Comparison of ENCODE assay signal across 1 cellular context in the genomic region with DNA sequence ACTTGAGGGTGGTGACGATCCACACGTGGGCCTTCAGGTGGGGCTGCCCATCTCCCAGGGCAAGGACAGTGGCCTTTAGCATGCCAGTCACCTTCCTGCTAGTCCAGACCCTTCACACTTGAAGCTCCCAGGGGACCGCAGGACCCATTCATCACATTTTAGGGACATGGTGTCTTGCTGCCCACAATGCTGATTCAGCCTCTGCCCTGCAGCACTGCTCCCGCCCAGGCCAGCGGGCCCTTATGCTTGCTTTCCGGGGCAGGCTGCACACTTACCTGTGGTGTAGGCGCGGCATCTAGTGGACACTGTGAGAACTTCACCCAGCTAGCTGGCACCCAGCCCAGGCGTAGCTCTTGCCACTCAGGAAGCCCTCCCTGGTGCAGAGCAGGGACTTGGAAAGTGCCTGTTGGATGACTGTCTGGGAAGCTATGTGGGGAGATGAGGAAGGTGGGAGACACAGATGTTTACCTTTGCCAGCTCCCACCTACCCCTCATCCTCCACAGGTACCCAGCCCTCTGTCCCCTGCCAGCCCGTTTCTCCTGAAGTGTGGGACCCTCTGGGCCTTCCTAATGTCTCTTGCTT.
A peak's percentile ranks its signal among the peaks of the same experiment; 100 is the strongest.
TF ChIP-seq lines count a peak whose summit lies in the region.

No MANE protein-coding gene starts in this region.

TF ChIP-seq in GM12878, 131 proteins besides CTCF, POLR2A, EP300 and RAD21 (continued from another document):
- TF ChIP-seq, protein P1, sequence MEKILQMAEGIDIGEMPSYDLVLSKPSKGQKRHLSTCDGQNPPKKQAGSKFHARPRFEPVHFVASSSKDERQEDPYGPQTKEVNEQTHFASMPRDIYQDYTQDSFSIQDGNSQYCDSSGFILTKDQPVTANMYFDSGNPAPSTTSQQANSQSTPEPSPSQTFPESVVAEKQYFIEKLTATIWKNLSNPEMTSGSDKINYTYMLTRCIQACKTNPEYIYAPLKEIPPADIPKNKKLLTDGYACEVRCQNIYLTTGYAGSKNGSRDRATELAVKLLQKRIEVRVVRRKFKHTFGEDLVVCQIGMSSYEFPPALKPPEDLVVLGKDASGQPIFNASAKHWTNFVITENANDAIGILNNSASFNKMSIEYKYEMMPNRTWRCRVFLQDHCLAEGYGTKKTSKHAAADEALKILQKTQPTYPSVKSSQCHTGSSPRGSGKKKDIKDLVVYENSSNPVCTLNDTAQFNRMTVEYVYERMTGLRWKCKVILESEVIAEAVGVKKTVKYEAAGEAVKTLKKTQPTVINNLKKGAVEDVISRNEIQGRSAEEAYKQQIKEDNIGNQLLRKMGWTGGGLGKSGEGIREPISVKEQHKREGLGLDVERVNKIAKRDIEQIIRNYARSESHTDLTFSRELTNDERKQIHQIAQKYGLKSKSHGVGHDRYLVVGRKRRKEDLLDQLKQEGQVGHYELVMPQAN (conservative IDR thresholded peaks at IDR 0.05) = no peak
- TF ChIP-seq NBN (IDR thresholded peaks at IDR 0.05) = 0 out of 2 replicates have a peak, but pooled peaks have one; percentile 26
